1 cellular context compared by ENCODE assay signal in the genomic region with DNA sequence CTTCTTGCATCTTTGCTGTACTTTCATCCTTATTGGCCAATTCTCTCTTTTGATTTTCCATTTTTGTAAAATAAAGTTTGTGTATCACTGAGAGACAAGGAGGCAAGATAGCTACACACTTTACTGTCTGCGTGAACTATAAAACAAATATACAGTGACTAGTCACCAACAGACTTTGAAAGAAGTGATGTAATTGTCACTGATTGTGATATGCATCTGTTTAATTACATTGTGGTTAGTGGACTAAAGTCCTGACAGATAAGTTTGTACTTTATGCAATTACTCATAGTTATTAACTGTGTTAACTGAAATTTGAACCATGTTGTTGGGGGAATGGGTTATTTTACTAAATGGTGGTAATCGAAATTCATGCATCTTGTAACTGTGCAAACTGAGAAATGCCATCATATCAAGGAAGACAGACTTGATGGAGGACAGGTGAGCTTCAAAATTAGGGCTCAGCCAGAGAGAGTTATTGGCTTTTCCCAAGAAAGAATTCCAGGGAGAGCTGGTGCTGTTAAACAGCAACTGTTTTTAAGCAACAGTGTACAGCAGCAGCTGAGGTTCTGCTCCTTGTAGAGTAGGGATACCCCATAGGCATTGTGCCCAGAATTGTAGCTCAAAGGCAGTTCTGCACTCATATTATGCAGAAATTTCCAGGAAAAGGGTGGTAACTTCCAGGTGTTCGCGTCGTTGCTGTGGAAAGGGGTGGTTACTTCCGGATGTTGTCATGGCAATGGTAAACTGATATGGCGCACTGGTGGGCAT.
TF ChIP-seq lines count a peak whose summit lies in the region.

No MANE protein-coding gene starts in this region.

TF ChIP-seq in K562, 482 proteins besides CTCF, POLR2A, EP300 and RAD21 (continued from another document and continues in another):
- TF ChIP-seq MGA (IDR thresholded peaks at IDR 0.05) (no peak), CEBPB (tag; IDR thresholded peaks at IDR 0.05) (peak; percentile 85), PTRF (tag; IDR thresholded peaks at IDR 0.05) (no peak), JUND (IDR thresholded peaks at IDR 0.05; ENCODE audit: borderline replicate concordance, low read depth, low read length) (peak; percentile 83), JUND (tag; IDR thresholded peaks at IDR 0.05; ENCODE audit: borderline replicate concordance, low read depth, low read length) (peak; percentile 82), GABPA (tag; conservative IDR thresholded peaks at IDR 0.05; ENCODE audit: low read depth) (peak; percentile 62), TRIM28 (IDR thresholded peaks at IDR 0.05) (no peak), ELK3 (CRISPR knock-in tag; IDR thresholded peaks at IDR 0.05) (no peak), ZFPM2 (CRISPR knock-in tag; IDR thresholded peaks at IDR 0.05) (no peak), SMARCE1 (IDR thresholded peaks at IDR 0.05) (peak; percentile 88; the same call in 1 of the 2 replicates), NBN (IDR thresholded peaks at IDR 0.05; ENCODE audit: low read depth) (0 out of 2 replicates have a peak, but pooled peaks have one; percentile 63), TAL1 (IDR thresholded peaks at IDR 0.05) (peak; percentile 33; the same call in 1 of the 2 replicates), ATF7 (IDR thresholded peaks at IDR 0.05) (peak; percentile 95), LEF1 (IDR thresholded peaks at IDR 0.05) (peak; percentile 78; the same call in 1 of the 2 replicates), DACH1 (IDR thresholded peaks at IDR 0.05; ENCODE audit: partially characterized antibody) (peak; percentile 67), RB1 (IDR thresholded peaks at IDR 0.05; ENCODE audit: low read depth) (0 out of 2 replicates have a peak, but pooled peaks have one; percentile 19), CSDE1 (IDR thresholded peaks at IDR 0.05) (peak in 1 of 2 experiments; percentile 74; a peak in 1 of 4 replicates), RBBP5 (IDR thresholded peaks at IDR 0.05; ENCODE audit: borderline replicate concordance, insufficient read depth, low read length, poor library complexity, severe bottlenecking) (peak; percentile 42), TCF3 (CRISPR knock-in tag; IDR thresholded peaks at IDR 0.05) (peak; percentile 48), TRIM24 (IDR thresholded peaks at IDR 0.05) (peak in 1 of 2 experiments; percentile 20; a peak in 1 of 4 replicates), BMI1 (IDR thresholded peaks at IDR 0.05; ENCODE audit: low read length) (peak; percentile 89), NCOA1 (IDR thresholded peaks at IDR 0.05; ENCODE audit: low read depth) (peak; percentile 18; the same call in 1 of the 2 replicates), ERF (CRISPR knock-in tag; IDR thresholded peaks at IDR 0.05) (no peak), MTA3 (IDR thresholded peaks at IDR 0.05; ENCODE audit: borderline replicate concordance) (0 out of 2 replicates have a peak, but pooled peaks have one; percentile 55), MTA1 (IDR thresholded peaks at IDR 0.05; ENCODE audit: borderline replicate concordance) (peak; percentile 51; the same call in 1 of the 2 replicates), ZNF347 (CRISPR knock-in tag; IDR thresholded peaks at IDR 0.05; ENCODE audit: low read depth) (no peak), USF1 (CRISPR knock-in tag; IDR thresholded peaks at IDR 0.05) (no peak), MNT (conservative IDR thresholded peaks at IDR 0.05) (peak in 1 of 2 experiments; percentile 37; a peak in 1 of 4 replicates)
- TF ChIP-seq, protein P1, sequence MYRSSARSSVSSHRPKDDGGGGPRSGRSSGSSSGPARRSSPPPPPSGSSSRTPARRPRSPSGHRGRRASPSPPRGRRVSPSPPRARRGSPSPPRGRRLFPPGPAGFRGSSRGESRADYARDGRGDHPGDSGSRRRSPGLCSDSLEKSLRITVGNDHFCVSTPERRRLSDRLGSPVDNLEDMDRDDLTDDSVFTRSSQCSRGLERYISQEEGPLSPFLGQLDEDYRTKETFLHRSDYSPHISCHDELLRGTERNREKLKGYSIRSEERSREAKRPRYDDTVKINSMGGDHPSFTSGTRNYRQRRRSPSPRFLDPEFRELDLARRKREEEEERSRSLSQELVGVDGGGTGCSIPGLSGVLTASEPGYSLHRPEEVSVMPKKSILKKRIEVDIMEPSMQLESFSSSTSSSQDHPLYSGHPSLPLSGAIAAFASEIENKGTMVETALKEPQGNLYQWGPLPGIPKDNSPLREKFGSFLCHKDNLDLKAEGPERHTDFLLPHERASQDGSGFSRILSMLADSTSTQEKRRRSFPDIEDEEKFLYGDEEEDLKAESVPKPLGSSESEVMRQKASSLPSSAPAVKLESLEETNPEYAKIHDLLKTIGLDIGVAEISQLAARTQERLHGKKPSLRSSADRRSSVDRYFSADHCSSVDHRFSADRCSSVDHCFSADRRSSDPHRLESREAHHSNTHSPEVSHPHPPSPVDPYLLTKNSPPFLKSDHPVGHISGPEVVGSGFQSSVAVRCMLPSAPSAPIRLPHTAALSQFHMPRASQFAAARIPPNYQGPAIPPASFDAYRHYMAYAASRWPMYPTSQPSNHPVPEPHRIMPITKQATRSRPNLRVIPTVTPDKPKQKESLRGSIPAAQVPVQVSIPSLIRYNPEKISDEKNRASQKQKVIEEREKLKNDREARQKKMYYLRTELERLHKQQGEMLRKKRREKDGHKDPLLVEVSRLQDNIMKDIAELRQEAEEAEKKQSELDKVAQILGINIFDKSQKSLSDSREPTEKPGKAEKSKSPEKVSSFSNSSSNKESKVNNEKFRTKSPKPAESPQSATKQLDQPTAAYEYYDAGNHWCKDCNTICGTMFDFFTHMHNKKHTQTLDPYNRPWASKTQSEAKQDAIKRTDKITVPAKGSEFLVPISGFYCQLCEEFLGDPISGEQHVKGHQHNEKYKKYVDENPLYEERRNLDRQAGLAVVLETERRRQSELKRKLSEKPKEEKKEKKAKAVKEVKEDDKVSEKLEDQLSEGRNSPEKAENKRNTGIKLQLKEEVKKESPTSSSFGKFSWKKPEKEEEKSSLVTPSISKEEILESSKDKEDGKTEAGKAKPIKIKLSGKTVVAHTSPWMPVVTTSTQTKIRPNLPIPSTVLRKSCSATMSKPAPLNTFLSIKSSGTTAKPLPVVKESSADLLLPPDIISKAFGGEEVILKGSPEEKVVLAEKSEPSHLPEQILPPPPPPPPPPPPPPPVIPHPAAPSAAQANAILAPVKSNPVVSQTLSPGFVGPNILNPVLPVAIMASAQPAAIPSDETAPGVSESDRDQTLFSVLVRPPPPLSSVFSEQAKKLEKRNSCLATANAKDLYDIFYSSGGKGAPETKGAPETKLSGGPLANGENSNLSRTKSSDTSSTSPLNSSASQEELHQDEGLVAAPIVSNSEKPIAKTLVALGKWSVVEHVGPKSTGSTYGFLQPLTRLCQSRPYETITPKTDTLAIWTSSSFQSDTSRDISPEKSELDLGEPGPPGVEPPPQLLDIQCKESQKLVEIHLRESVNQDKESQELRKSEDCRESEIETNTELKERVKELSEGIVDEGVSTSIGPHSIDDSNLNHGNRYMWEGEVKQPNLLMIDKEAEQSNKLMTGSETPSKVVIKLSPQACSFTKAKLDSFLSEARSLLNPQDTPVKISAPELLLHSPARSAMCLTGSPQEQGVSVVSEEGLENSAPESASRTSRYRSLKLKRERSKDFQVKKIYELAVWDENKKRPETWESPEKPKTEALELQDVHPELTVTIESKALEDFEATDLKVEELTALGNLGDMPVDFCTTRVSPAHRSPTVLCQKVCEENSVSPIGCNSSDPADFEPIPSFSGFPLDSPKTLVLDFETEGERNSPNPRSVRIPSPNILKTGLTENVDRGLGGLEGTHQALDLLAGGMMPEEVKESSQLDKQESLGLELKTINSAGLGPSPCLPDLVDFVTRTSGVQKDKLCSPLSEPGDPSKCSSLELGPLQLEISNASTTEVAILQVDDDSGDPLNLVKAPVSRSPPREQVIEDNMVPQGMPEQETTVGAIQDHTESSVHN (IDR thresholded peaks at IDR 0.05; ENCODE audit: borderline replicate concordance in 1 of 2, low read depth in 1 of 2): peak; percentile 70 to 91; a peak in 3 of 4 replicates
